ENCODE assay signal across 27 cellular contexts in genomic region chr20:61988665-61989064, GRCh38.
"Had no signal": no experiment of that assay in that cellular context is flagged by ENCODE, and none has a peak within 500 bp of the region (broad histone marks: within the 10 kb centered on the region; RNA-seq: fewer than 3 reads in every experiment).

No MANE protein-coding gene starts in this region.

- FAIRE-seq: TTC549 had no signal

- H3K4me1 Mint-ChIP-seq: activated CD4-positive, alpha-beta T cell treated with anti-CD3 and anti-CD28 coated beads, Interleukin-2, amount 10 ng/mL, durations not matched to agents 24 days and 14 days; brain had no signal

- H3K27ac Mint-ChIP-seq: activated CD4-positive, alpha-beta memory T cell treated with anti-CD3 and anti-CD28 coated beads for 36 hours; activated CD4-positive, alpha-beta T cell treated with anti-CD3 and anti-CD28 coated beads, Interleukin-2, amount 10 ng/mL, durations not matched to agents 24 days and 14 days; activated naive CD4-positive, alpha-beta T cell treated with anti-CD3 and anti-CD28 coated beads, Interleukin-2, amount 10 ng/mL, durations not matched to agents 7 days and 5 days; activated naive CD8-positive, alpha-beta T cell; activated naive CD8-positive, alpha-beta T cell treated with anti-CD3 and anti-CD28 coated beads, Interleukin-2, amount 50 U/mL, for 24 hours; T-helper 1 cell treated with Interleukin-12 subunit alpha and Interleukin-12 subunit beta and Interleukin-4 antibody, amounts not matched to agents 30 μg/mL and 1 μg/mL, for 36 hours; T-helper 2 cell treated with Interferon-gamma antibody and Interleukin-4, amounts not matched to agents 5 μg/mL and 100 μg/mL, for 36 hours had no signal

- H3K4me3 ChIP-seq: SJSA1 had no signal

- H3K27me3 Mint-ChIP-seq: activated CD4-positive, alpha-beta memory T cell treated with anti-CD3 and anti-CD28 coated beads for 36 hours; activated CD4-positive, alpha-beta T cell treated with anti-CD3 and anti-CD28 coated beads, Interleukin-2, amount 10 ng/mL, durations not matched to agents 24 days and 14 days; activated naive CD4-positive, alpha-beta T cell treated with anti-CD3 and anti-CD28 coated beads, Interleukin-2, amount 10 ng/mL, durations not matched to agents 7 days and 5 days; activated naive CD8-positive, alpha-beta T cell; activated naive CD8-positive, alpha-beta T cell treated with anti-CD3 and anti-CD28 coated beads, Interleukin-2, amount 50 U/mL, for 24 hours had no signal

- H3K4me1 ChIP-seq: SJSA1 had no signal

- H3K27ac ChIP-seq: KMS-11, SJSA1 had no signal

- ATAC-seq: activated naive CD8-positive, alpha-beta T cell treated with anti-CD3 and anti-CD28 coated beads, Interleukin-2, amount 50 U/mL, for 24 hours; Panc1 had no signal

- DNase-seq: activated CD4-positive, alpha-beta memory T cell treated with anti-CD3 and anti-CD28 coated beads for 36 hours; activated CD4-positive, alpha-beta T cell treated with anti-CD3 and anti-CD28 coated beads, Interleukin-2, amount 10 ng/mL, durations not matched to agents 24 days and 14 days; activated CD8-positive, alpha-beta memory T cell treated with anti-CD3 and anti-CD28 coated beads, Interleukin-2, amount 50 U/mL, for 4 hours; activated effector memory CD4-positive, alpha-beta T cell treated with Interleukin-2 at 50 U/mL for 16 hours; activated naive CD4-positive, alpha-beta T cell treated with anti-CD3 and anti-CD28 coated beads, Interleukin-2, amount 10 ng/mL, durations not matched to agents 7 days and 5 days; activated naive CD8-positive, alpha-beta T cell treated with anti-CD3 and anti-CD28 coated beads, Interleukin-2, amount 50 U/mL, for 24 hours; activated T-cell treated with anti-CD3 and anti-CD28 coated beads for 4 hours; activated T-cell treated with anti-CD3 and anti-CD28 coated beads, Interleukin-2, amount 50 U/mL, for 48 hours; anterior cingulate cortex; MM.1S; MV-4-11; NCI-H1092; NCI-H1436 treated with DMSO at 0.1 percent for 48 hours; NCI-H1694 treated with DMSO at 0.1 percent for 48 hours; NCI-H2029; NCI-H345; NCI-H524 treated with DMSO at 0.1 percent for 48 hours; SHP77 treated with DMSO at 0.1 percent for 48 hours; SK-N-SH had no signal

- H3K4me3 Mint-ChIP-seq: activated CD4-positive, alpha-beta memory T cell treated with anti-CD3 and anti-CD28 coated beads for 36 hours; activated CD4-positive, alpha-beta T cell treated with anti-CD3 and anti-CD28 coated beads, Interleukin-2, amount 10 ng/mL, durations not matched to agents 24 days and 14 days; activated naive CD4-positive, alpha-beta T cell treated with anti-CD3 and anti-CD28 coated beads, Interleukin-2, amount 10 ng/mL, durations not matched to agents 7 days and 5 days; activated naive CD8-positive, alpha-beta T cell; activated naive CD8-positive, alpha-beta T cell treated with anti-CD3 and anti-CD28 coated beads, Interleukin-2, amount 50 U/mL, for 24 hours; brain; T-helper 1 cell treated with Interleukin-12 subunit alpha and Interleukin-12 subunit beta and Interleukin-4 antibody, amounts not matched to agents 30 μg/mL and 1 μg/mL, for 36 hours; T-helper 2 cell treated with Interferon-gamma antibody and Interleukin-4, amounts not matched to agents 5 μg/mL and 100 μg/mL, for 36 hours had no signal

- H3K9me3 ChIP-seq: SK-N-SH had no signal

- H3K27me3 ChIP-seq: SJSA1 had no signal
